Comparison of ENCODE assay signal across 2 cellular contexts in the genomic region with DNA sequence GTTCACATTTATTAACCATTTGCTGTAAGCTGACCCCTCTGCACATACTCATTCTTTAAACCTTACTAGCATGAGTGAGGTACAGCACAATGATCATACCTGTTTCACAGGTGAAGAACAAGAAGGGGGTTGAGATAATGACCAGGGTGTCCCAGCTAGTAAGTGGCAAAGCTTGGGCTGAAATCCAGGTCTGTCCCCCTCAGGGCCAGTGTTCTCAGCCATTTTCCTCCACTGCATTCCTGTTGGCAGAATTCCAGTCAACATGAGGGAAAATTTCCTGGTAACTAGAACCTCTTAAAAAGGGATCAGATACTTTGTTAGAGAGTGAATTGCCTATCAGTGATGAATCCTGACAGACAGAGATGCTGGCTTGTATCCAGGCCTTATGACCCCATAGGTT.
TF ChIP-seq lines count a peak whose summit lies in the region.

No MANE protein-coding gene starts in this region.

TF ChIP-seq in SK-N-SH, 30 proteins besides CTCF, POLR2A, EP300 and RAD21 (continued from another document):
- TF ChIP-seq TEAD4 (IDR thresholded peaks at IDR 0.05; ENCODE audit: borderline replicate concordance, insufficient read depth): no peak
- no peak for TF ChIP-seq EZH2phosphoT487 (IDR thresholded peaks at IDR 0.05; ENCODE audit: borderline replicate concordance, low read depth)
- no peak for TF ChIP-seq FOSL2 (IDR thresholded peaks at IDR 0.05; ENCODE audit: borderline replicate concordance, low read depth)
- no peak for TF ChIP-seq NRF1 (IDR thresholded peaks at IDR 0.05; ENCODE audit: low read depth, low read length)
- TF ChIP-seq, protein P1, sequence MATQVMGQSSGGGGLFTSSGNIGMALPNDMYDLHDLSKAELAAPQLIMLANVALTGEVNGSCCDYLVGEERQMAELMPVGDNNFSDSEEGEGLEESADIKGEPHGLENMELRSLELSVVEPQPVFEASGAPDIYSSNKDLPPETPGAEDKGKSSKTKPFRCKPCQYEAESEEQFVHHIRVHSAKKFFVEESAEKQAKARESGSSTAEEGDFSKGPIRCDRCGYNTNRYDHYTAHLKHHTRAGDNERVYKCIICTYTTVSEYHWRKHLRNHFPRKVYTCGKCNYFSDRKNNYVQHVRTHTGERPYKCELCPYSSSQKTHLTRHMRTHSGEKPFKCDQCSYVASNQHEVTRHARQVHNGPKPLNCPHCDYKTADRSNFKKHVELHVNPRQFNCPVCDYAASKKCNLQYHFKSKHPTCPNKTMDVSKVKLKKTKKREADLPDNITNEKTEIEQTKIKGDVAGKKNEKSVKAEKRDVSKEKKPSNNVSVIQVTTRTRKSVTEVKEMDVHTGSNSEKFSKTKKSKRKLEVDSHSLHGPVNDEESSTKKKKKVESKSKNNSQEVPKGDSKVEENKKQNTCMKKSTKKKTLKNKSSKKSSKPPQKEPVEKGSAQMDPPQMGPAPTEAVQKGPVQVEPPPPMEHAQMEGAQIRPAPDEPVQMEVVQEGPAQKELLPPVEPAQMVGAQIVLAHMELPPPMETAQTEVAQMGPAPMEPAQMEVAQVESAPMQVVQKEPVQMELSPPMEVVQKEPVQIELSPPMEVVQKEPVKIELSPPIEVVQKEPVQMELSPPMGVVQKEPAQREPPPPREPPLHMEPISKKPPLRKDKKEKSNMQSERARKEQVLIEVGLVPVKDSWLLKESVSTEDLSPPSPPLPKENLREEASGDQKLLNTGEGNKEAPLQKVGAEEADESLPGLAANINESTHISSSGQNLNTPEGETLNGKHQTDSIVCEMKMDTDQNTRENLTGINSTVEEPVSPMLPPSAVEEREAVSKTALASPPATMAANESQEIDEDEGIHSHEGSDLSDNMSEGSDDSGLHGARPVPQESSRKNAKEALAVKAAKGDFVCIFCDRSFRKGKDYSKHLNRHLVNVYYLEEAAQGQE (IDR thresholded peaks at IDR 0.05; ENCODE audit: low read depth, low read length): no peak
- TF ChIP-seq, protein P2, sequence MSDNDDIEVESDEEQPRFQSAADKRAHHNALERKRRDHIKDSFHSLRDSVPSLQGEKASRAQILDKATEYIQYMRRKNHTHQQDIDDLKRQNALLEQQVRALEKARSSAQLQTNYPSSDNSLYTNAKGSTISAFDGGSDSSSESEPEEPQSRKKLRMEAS (IDR thresholded peaks at IDR 0.05; ENCODE audit: low read depth): no peak
- TF ChIP-seq SIN3A (IDR thresholded peaks at IDR 0.05; ENCODE audit: borderline replicate concordance, low read depth, low read length): no peak
- TF ChIP-seq FOXM1 (IDR thresholded peaks at IDR 0.05; ENCODE audit: low read depth): no peak
- TF ChIP-seq, protein P3, sequence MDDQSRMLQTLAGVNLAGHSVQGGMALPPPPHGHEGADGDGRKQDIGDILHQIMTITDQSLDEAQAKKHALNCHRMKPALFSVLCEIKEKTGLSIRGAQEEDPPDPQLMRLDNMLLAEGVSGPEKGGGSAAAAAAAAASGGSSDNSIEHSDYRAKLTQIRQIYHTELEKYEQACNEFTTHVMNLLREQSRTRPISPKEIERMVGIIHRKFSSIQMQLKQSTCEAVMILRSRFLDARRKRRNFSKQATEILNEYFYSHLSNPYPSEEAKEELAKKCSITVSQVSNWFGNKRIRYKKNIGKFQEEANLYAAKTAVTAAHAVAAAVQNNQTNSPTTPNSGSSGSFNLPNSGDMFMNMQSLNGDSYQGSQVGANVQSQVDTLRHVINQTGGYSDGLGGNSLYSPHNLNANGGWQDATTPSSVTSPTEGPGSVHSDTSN (IDR thresholded peaks at IDR 0.05): no peak
- TF ChIP-seq, protein P4, sequence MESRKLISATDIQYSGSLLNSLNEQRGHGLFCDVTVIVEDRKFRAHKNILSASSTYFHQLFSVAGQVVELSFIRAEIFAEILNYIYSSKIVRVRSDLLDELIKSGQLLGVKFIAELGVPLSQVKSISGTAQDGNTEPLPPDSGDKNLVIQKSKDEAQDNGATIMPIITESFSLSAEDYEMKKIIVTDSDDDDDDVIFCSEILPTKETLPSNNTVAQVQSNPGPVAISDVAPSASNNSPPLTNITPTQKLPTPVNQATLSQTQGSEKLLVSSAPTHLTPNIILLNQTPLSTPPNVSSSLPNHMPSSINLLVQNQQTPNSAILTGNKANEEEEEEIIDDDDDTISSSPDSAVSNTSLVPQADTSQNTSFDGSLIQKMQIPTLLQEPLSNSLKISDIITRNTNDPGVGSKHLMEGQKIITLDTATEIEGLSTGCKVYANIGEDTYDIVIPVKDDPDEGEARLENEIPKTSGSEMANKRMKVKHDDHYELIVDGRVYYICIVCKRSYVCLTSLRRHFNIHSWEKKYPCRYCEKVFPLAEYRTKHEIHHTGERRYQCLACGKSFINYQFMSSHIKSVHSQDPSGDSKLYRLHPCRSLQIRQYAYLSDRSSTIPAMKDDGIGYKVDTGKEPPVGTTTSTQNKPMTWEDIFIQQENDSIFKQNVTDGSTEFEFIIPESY (IDR thresholded peaks at IDR 0.05; ENCODE audit: borderline replicate concordance, low read depth): no peak
- no peak for TF ChIP-seq GATA2 (CRISPR knock-in tag; IDR thresholded peaks at IDR 0.05)
- TF ChIP-seq FOXJ3 (CRISPR knock-in tag; IDR thresholded peaks at IDR 0.05): no peak
- no peak for TF ChIP-seq TCF12 (IDR thresholded peaks at IDR 0.05)

TF ChIP-seq in SK-N-SH treated with all-trans-retinoic acid at 6 μM for 48 hours, 23 proteins besides CTCF, POLR2A, EP300 and RAD21:
- no peak for TF ChIP-seq ZC3H10 (CRISPR knock-in tag; IDR thresholded peaks at IDR 0.05)
- no peak for TF ChIP-seq ZFP30 (CRISPR knock-in tag; IDR thresholded peaks at IDR 0.05)
- no peak for TF ChIP-seq PPARA (CRISPR knock-in tag; IDR thresholded peaks at IDR 0.05; ENCODE audit: borderline replicate concordance)
- TF ChIP-seq BACH2 (CRISPR knock-in tag; IDR thresholded peaks at IDR 0.05; ENCODE audit: borderline replicate concordance): no peak
- TF ChIP-seq, protein P5, sequence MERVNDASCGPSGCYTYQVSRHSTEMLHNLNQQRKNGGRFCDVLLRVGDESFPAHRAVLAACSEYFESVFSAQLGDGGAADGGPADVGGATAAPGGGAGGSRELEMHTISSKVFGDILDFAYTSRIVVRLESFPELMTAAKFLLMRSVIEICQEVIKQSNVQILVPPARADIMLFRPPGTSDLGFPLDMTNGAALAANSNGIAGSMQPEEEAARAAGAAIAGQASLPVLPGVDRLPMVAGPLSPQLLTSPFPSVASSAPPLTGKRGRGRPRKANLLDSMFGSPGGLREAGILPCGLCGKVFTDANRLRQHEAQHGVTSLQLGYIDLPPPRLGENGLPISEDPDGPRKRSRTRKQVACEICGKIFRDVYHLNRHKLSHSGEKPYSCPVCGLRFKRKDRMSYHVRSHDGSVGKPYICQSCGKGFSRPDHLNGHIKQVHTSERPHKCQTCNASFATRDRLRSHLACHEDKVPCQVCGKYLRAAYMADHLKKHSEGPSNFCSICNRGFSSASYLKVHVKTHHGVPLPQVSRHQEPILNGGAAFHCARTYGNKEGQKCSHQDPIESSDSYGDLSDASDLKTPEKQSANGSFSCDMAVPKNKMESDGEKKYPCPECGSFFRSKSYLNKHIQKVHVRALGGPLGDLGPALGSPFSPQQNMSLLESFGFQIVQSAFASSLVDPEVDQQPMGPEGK (CRISPR knock-in tag; IDR thresholded peaks at IDR 0.05; ENCODE audit: borderline replicate concordance): no peak
- TF ChIP-seq, protein P6, sequence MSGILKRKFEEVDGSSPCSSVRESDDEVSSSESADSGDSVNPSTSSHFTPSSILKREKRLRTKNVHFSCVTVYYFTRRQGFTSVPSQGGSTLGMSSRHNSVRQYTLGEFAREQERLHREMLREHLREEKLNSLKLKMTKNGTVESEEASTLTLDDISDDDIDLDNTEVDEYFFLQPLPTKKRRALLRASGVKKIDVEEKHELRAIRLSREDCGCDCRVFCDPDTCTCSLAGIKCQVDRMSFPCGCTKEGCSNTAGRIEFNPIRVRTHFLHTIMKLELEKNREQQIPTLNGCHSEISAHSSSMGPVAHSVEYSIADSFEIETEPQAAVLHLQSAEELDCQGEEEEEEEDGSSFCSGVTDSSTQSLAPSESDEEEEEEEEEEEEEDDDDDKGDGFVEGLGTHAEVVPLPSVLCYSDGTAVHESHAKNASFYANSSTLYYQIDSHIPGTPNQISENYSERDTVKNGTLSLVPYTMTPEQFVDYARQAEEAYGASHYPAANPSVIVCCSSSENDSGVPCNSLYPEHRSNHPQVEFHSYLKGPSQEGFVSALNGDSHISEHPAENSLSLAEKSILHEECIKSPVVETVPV (CRISPR knock-in tag; IDR thresholded peaks at IDR 0.05): no peak
- TF ChIP-seq, protein P7, sequence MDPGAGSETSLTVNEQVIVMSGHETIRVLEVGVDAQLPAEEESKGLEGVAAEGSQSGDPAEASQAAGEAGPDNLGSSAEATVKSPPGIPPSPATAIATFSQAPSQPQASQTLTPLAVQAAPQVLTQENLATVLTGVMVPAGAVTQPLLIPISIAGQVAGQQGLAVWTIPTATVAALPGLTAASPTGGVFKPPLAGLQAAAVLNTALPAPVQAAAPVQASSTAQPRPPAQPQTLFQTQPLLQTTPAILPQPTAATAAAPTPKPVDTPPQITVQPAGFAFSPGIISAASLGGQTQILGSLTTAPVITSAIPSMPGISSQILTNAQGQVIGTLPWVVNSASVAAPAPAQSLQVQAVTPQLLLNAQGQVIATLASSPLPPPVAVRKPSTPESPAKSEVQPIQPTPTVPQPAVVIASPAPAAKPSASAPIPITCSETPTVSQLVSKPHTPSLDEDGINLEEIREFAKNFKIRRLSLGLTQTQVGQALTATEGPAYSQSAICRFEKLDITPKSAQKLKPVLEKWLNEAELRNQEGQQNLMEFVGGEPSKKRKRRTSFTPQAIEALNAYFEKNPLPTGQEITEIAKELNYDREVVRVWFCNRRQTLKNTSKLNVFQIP (CRISPR knock-in tag; IDR thresholded peaks at IDR 0.05; ENCODE audit: borderline replicate concordance, low read depth): no peak
- TF ChIP-seq, protein P8, sequence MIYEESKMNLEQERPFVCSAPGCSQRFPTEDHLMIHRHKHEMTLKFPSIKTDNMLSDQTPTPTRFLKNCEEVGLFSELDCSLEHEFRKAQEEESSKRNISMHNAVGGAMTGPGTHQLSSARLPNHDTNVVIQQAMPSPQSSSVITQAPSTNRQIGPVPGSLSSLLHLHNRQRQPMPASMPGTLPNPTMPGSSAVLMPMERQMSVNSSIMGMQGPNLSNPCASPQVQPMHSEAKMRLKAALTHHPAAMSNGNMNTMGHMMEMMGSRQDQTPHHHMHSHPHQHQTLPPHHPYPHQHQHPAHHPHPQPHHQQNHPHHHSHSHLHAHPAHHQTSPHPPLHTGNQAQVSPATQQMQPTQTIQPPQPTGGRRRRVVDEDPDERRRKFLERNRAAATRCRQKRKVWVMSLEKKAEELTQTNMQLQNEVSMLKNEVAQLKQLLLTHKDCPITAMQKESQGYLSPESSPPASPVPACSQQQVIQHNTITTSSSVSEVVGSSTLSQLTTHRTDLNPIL (CRISPR knock-in tag; IDR thresholded peaks at IDR 0.05; ENCODE audit: low read depth): no peak
- TF ChIP-seq GLIS3 (CRISPR knock-in tag; IDR thresholded peaks at IDR 0.05): no peak
